Comparison of ENCODE assay signal across 1 cellular context in the genomic region with DNA sequence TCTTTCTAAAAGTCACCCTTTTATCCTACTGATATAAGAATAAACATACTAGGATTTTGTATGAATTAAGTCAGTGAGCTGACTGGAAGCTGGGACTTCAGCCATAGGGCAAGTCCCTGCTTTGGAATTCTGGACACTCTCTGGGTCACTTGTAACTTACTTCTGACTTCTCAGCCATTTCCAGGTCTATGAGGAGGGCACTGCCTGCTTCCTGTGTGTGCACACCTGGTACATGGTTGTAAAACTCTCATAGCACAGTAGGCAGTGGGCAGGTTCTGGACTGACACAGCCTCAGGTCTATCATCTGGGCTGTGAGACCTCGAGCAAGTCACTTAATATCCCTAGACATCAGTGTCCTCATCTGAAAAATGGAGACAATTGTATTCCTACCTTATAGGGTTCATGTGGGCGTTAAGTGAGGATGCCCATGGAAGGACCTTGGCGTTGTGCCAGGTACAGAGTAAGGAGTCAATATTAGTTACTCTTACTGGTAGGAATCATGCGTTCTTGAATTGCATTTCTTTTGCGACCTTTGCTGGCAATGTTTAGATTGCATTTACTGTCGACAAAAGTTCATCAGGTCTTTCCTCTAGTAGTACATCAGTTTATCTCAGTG.
TF ChIP-seq lines count a peak whose summit lies in the region.

No MANE protein-coding gene starts in this region.

TF ChIP-seq in GM23338, 12 proteins besides CTCF, POLR2A, EP300 and RAD21 (continued from another document):
- TF ChIP-seq REST (IDR thresholded peaks at IDR 0.05; ENCODE audit: unreplicated experiment): no peak
TF ChIP-seq in GM23338: peak in this region for 0.
